Comparison of ENCODE assay signal across 12 cellular contexts in genomic region chr4:72531768-72532290, GRCh38. TPM values are rescaled to one million over a fixed set of nuclear protein-coding genes. Genes with fewer than 3 reads are reported as not detected.
"Had no signal": no experiment of that assay in that cellular context is flagged by ENCODE, and none has a peak within 500 bp of the region (broad histone marks: within the 10 kb centered on the region; RNA-seq: fewer than 3 reads in every experiment).

No MANE protein-coding gene starts in this region.

- H3K9me3 Mint-ChIP-seq: activated naive CD8-positive, alpha-beta T cell treated with anti-CD3 and anti-CD28 coated beads for 36 hours had no signal

- H3K4me1 Mint-ChIP-seq: activated CD8-positive, alpha-beta memory T cell treated with anti-CD3 and anti-CD28 coated beads, Interleukin-2, amount 10 ng/mL, durations not matched to agents 7 days and 5 days; activated naive CD8-positive, alpha-beta T cell treated with anti-CD3 and anti-CD28 coated beads for 36 hours; neural crest cell had no signal

- H3K27ac Mint-ChIP-seq: activated CD8-positive, alpha-beta memory T cell treated with anti-CD3 and anti-CD28 coated beads, Interleukin-2, amount 10 ng/mL, durations not matched to agents 7 days and 5 days; activated naive CD8-positive, alpha-beta T cell treated with anti-CD3 and anti-CD28 coated beads for 36 hours had no signal

- H3K36me3 Mint-ChIP-seq: activated CD8-positive, alpha-beta memory T cell treated with anti-CD3 and anti-CD28 coated beads, Interleukin-2, amount 10 ng/mL, durations not matched to agents 7 days and 5 days; activated naive CD8-positive, alpha-beta T cell treated with anti-CD3 and anti-CD28 coated beads for 36 hours had no signal

- DNase-seq: activated CD8-positive, alpha-beta memory T cell treated with anti-CD3 and anti-CD28 coated beads, Interleukin-2, amount 10 ng/mL, durations not matched to agents 7 days and 5 days; activated effector memory CD4-positive, alpha-beta T cell treated with anti-CD3 and anti-CD28 coated beads, Interleukin-2, amount 50 U/mL, for 16 hours; activated naive CD8-positive, alpha-beta T cell treated with anti-CD3 and anti-CD28 coated beads for 36 hours; activated T-cell treated with anti-CD3 and anti-CD28 coated beads, Interleukin-2, amount 50 U/mL, for 1 hour; aorta; gastrocnemius medialis; heart right ventricle; psoas muscle; SW 1271 had no signal

- ATAC-seq: gastrocnemius medialis, heart right ventricle, psoas muscle, sciatic nerve had no signal

- H3K4me3 Mint-ChIP-seq: activated CD8-positive, alpha-beta memory T cell treated with anti-CD3 and anti-CD28 coated beads, Interleukin-2, amount 10 ng/mL, durations not matched to agents 7 days and 5 days; activated naive CD8-positive, alpha-beta T cell treated with anti-CD3 and anti-CD28 coated beads for 36 hours; neural crest cell had no signal

- H3K27me3 Mint-ChIP-seq: activated CD8-positive, alpha-beta memory T cell treated with anti-CD3 and anti-CD28 coated beads, Interleukin-2, amount 10 ng/mL, durations not matched to agents 7 days and 5 days; activated naive CD8-positive, alpha-beta T cell treated with anti-CD3 and anti-CD28 coated beads for 36 hours had no signal

- H3K4me3 ChIP-seq: gastrocnemius medialis, heart right ventricle, psoas muscle had no signal

RNA-seq across cellular contexts. Expression of gene ADAMTS3, which starts 37.2 kb away (rescaled TPM):
- total RNA-seq: activated CD8-positive, alpha-beta memory T cell treated with anti-CD3 and anti-CD28 coated beads, Interleukin-2, amount 10 ng/mL, durations not matched to agents 7 days and 5 days; activated naive CD8-positive, alpha-beta T cell treated with anti-CD3 and anti-CD28 coated beads for 36 hours; T-helper 2 cell treated with Interferon-gamma antibody and Interleukin-4, amounts not matched to agents 100 ng/mL and 5 ng/mL, for 36 hours had no signal
